18 cellular contexts compared by ENCODE assay signal in the genomic region with DNA sequence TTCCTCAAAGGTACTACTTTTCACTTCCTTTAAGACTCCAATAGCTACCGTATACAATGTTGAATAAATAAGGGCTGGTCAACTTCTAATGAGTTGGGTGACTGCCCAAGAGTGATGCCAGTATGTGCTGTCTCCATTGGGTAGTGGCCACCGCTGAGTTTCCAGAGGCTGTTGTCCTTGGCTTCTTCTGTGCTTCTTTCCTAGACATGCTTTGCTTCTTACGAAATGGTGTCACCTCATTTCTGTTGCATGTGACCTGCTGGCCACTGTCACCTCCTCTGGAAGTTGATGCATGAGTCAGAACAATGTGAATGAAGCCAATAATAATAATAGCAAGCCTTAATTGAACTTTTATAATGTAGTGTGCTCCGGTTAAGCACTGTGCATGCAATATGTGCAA. TPM values are rescaled to one million over a fixed set of nuclear protein-coding genes. Genes with fewer than 3 reads are reported as not detected.
A peak's percentile ranks its signal among the peaks of the same experiment; 100 is the strongest.
DNase-seq lines count a peak whose midpoint lies in the region; TF ChIP-seq lines count a peak whose summit lies in the region.
"Had no signal": no experiment of that assay in that cellular context is flagged by ENCODE, and none has a peak within 500 bp of the region (broad histone marks: within the 10 kb centered on the region; RNA-seq: fewer than 3 reads in every experiment).

No MANE protein-coding gene starts in this region.

- H3K4me1 Mint-ChIP-seq in CD14-positive monocyte, result no peaks in the 10 kb centered on the region
- H3K4me1 Mint-ChIP-seq: memory B cell had no signal

- H3K36me3 Mint-ChIP-seq in CD14-positive monocyte, result no peaks in the 10 kb centered on the region

- peaks cover 0 to 6% (median 0%) of the 10 kb centered on the region in 7 donors for H3K9me3 Mint-ChIP-seq in CD14-positive monocyte
- H3K9me3 Mint-ChIP-seq: CD4-positive, alpha-beta T cell; T-helper 2 cell treated with Interferon-gamma antibody and Interleukin-4, amounts not matched to agents 5 μg/mL and 100 μg/mL, for 36 hours had no signal

- peak overlapping the region; percentile 20 for H3K9ac ChIP-seq in skeletal muscle satellite cell (ENCODE audit: low read depth, low read length)

- H3K4me3 ChIP-seq in ascending aorta (no peak overlapping the region), fibroblast of the aortic adventitia (ENCODE audit: low read depth, low read length) (no peak overlapping the region), skeletal muscle satellite cell (ENCODE audit: low read length) (no peak overlapping the region)
- H3K4me3 ChIP-seq: colonic mucosa, smooth muscle cell had no signal

- DNase-seq in HCEC 1CT (peak; percentile 48), ascending aorta (ENCODE audit: low spot score in 2 of 2) (peak; percentile 24 to 88), fibroblast of the aortic adventitia (ENCODE audit: low read depth) (peak; percentile 78), CD14-positive monocyte (ENCODE audit: low spot score) (no peak), SHP77 (lab: John Stamatoyannopoulos, UW) (no peak)
- no peak for DNase-seq in stimulated activated CD4-positive, alpha-beta T cell treated with anti-CD3 and anti-CD28 coated beads, Interleukin-4, amount 100 ng/mL, for 1 hour
- DNase-seq: activated CD4-positive, alpha-beta T cell treated with anti-CD3 and anti-CD28 coated beads for 4 hours; activated T-cell treated with anti-CD3 and anti-CD28 coated beads, Interleukin-2, amount 50 U/mL, for 1 hour; CD4-positive, alpha-beta T cell; colonic mucosa; Karpas-422; NCI-H187; NCI-H524 treated with DMSO at 0.1 percent for 48 hours had no signal

- H3K36me3 ChIP-seq in ascending aorta (no peaks in the 10 kb centered on the region), skeletal muscle satellite cell (ENCODE audit: insufficient read depth, low read length) (no peaks in the 10 kb centered on the region)
- H3K36me3 ChIP-seq: colonic mucosa had no signal

- TF ChIP-seq CTCF in ascending aorta (IDR thresholded peaks at IDR 0.05) (no peak), fibroblast of the aortic adventitia (IDR thresholded peaks at IDR 0.05; ENCODE audit: insufficient read depth, low read length) (no peak), CD14-positive monocyte (IDR thresholded peaks at IDR 0.05) (no peak)

- H3K4me2 ChIP-seq in skeletal muscle satellite cell (ENCODE audit: low read length), result peak overlapping the region; percentile 28
- H3K4me2 ChIP-seq: smooth muscle cell had no signal

- intact Hi-C loops in ascending aorta (cut with DNase I) (loop anchor here (10.0 kb wide), 1 partner anchor 478 kb away; a partner anchor contains a TSS), CD14-positive monocyte (cut with micrococcal nuclease) (no loop called here)

- H3K4me1 ChIP-seq in ascending aorta (peaks cover 0 to 9% of the 10 kb centered on the region in 2 donors), skeletal muscle satellite cell (ENCODE audit: control insufficient read depth, insufficient read depth, low read length) (peaks cover 96% of the 10 kb centered on the region)
- H3K4me1 ChIP-seq: colonic mucosa had no signal

- no peak overlapping the region for H3K4me3 Mint-ChIP-seq in CD14-positive monocyte
- H3K4me3 Mint-ChIP-seq: CD4-positive, alpha-beta T cell; memory B cell; T-helper 2 cell treated with Interferon-gamma antibody and Interleukin-4, amounts not matched to agents 5 μg/mL and 100 μg/mL, for 36 hours had no signal

- H3K9me3 ChIP-seq in ascending aorta (no peaks in the 10 kb centered on the region), skeletal muscle satellite cell (replicated peaks; ENCODE audit: low read length) (no peaks in the 10 kb centered on the region)
- H3K9me3 ChIP-seq: colonic mucosa had no signal

- H3K27me3 Mint-ChIP-seq in CD14-positive monocyte (ENCODE audit: low read depth in 3 of 3), result peaks cover 6 to 16% (median 12%) of the 10 kb centered on the region in 3 donors

- peak overlapping the region; percentile 52 to 61 for H3K27ac ChIP-seq in ascending aorta
- H3K27ac ChIP-seq: colonic mucosa, HL-60 had no signal

- H3K27ac Mint-ChIP-seq in CD14-positive monocyte, result no peak overlapping the region
- H3K27ac Mint-ChIP-seq: CD4-positive, alpha-beta T cell; memory B cell; T-helper 2 cell treated with Interferon-gamma antibody and Interleukin-4, amounts not matched to agents 5 μg/mL and 100 μg/mL, for 36 hours had no signal

- H3K27me3 ChIP-seq in ascending aorta, result no peaks in the 10 kb centered on the region
- H3K27me3 ChIP-seq in skeletal muscle satellite cell (ENCODE audit: control insufficient read depth, insufficient read depth, low read length), result no peaks in the 10 kb centered on the region
- H3K27me3 ChIP-seq: colonic mucosa had no signal

RNA-seq across cellular contexts. Expression of a gene that starts 7.5 kb away (rescaled TPM):
- total RNA-seq in ascending aorta (12.2 TPM), fibroblast of the aortic adventitia (ENCODE audit: low replicate concordance) (146 and 370 TPM in 2 replicates)
- total RNA-seq in skeletal muscle satellite cell (2012; rRNA removed), result 93.0 and 119 TPM in 2 replicates
- not detected for polyA plus RNA-seq in CD14-positive monocyte

Comparison
In these comparisons a context has a peak if more than half of its experiments do, and no peak if none do; other contexts are left out.
1. DNase-seq: peak in HCEC 1CT (single experiment), ascending aorta (2 of 2) and fibroblast of the aortic adventitia (single experiment); none in stimulated activated CD4-positive, alpha-beta T cell treated with anti-CD3 and anti-CD28 coated beads, Interleukin-4, amount 100 ng/mL, for 1 hour (single experiment), CD14-positive monocyte (single experiment) and SHP77 (0 of 2).
2. RNA of a gene that starts 7.5 kb away (total RNA-seq): 146 to 370 TPM in fibroblast of the aortic adventitia; 12.2 TPM in ascending aorta (single experiment); every median in the first group is over 10 times any median in the second.